6 cellular contexts compared by ENCODE assay signal in the genomic region with DNA sequence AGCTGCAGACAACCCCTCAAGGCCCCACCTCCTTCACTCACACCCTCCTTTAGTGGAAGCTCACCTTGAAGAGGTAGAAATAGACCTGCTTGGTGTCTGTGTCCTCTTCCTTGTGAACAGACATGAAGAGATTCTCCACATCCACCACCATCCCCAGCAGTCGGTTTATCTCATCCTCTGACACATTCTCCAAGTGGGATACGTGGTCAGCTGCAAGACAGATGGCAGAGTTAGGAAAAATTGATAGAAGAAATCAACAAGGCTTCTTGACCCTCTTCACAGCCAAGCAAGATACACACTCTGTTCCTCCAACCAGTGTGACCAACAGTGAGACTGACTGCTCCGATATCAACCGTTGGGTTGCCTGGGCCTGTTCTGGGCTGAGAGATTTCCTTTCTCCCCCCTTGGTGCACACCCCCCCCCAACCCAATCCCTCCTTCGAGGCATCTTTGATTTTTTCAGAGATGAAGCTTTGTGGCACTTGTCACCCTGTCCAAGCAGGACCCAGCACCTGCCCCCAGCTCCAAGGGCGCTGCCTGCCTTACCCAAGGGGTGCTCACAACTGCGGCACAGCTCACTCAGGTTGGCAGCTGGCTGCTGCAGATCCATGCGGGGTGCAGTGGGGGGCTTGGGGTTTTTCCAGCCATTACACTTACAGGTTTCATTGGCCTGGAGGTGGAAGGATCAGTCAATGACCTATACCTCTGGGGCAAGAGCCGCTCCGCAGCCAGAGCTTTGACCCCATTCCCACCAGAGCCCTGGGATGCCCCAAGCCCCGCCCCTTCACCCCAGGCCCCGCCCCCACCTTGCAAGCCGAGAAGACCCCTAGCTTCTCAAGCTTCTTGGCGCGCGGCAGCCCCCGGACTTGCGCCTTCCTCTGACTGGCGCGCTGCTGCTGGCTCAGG. TPM values are rescaled to one million over a fixed set of nuclear protein-coding genes. Genes with fewer than 3 reads are reported as not detected.
DNase-seq lines count a peak whose midpoint lies in the region; ATAC-seq and TF ChIP-seq lines count a peak whose summit lies in the region.

No MANE protein-coding gene starts in this region.

- H3K9me2 ChIP-seq in OCI-LY7 (ENCODE audit: insufficient read depth, low read length) = no peaks in the 10 kb centered on the region
- no peaks in the 10 kb centered on the region for H3K9me2 ChIP-seq in PC-3 (replicated peaks; ENCODE audit: low read length)

- H2AFZ ChIP-seq in OCI-LY7 (ENCODE audit: low read length) (0 out of 2 replicates have a peak overlapping the region, but pooled peaks have one; percentile 34), PC-3 (ENCODE audit: low read length) (no peak overlapping the region)

- no peak overlapping the region for H3K9ac ChIP-seq in PC-3 (ENCODE audit: low read length)

- H3K27me3 ChIP-seq in suprapubic skin (no peaks in the 10 kb centered on the region), PC-3 (ENCODE audit: low read length) (no peaks in the 10 kb centered on the region)

- no peak for TF ChIP-seq CTCF in OCI-LY7 (conservative IDR thresholded peaks at IDR 0.05; ENCODE audit: low read length)
- no peak for TF ChIP-seq CTCF in suprapubic skin (IDR thresholded peaks at IDR 0.05)
- no peak for TF ChIP-seq CTCF in PC-3 (conservative IDR thresholded peaks at IDR 0.05; ENCODE audit: low read depth, low read length)

- CTCF ChIA-PET in OCI-LY7 (lab: Charles Lee; ENCODE audit: unreplicated experiment) (interaction anchor here (0.6 to 2.1 kb wide), 6 partner anchors 9 to 105 kb away, joined by 3 to 12 read pairs (median 4); partner anchors contain the start of gene NKIRAS2), PC-3 (lab: Charles Lee) (no interaction called here)

- ATAC-seq in Right ventricle myocardium superior (ENCODE audit: poor library complexity) (peak; percentile 32), PC-3 (no peak)

- no peak for TF ChIP-seq EP300 in suprapubic skin (IDR thresholded peaks at IDR 0.05)

- DNase-seq in EH (ENCODE audit: low read depth) (peak; percentile 13), OCI-LY7 (ENCODE audit: low spot score) (peak; percentile 48), Right ventricle myocardium superior (no peak), suprapubic skin (ENCODE audit: low spot score in 2 of 2) (no peak), PC-3 (no peak), NAMALWA (ENCODE audit: low spot score) (no peak)

- H3K4me2 ChIP-seq in OCI-LY7 (ENCODE audit: low read length) (peak overlapping the region; percentile 86), PC-3 (ENCODE audit: low read length) (no peak overlapping the region)

- H3K4me3 ChIP-seq in OCI-LY7 (ENCODE audit: low read depth, low read length, poor library complexity, severe bottlenecking) = peak overlapping the region; percentile 77
- peak overlapping the region; percentile 77 for H3K4me3 ChIP-seq in suprapubic skin
- no peak overlapping the region for H3K4me3 ChIP-seq in PC-3 (ENCODE audit: low read length)

- H3K27ac ChIP-seq in OCI-LY7 (ENCODE audit: low read depth, low read length, poor library complexity, severe bottlenecking) (peak overlapping the region; percentile 46), suprapubic skin (no peak overlapping the region), PC-3 (ENCODE audit: low read length) (no peak overlapping the region)

- 29% methylated on average over 10 of the region's 20 CpGs for WGBS in suprapubic skin

- POLR2A ChIA-PET in OCI-LY7 (lab: Charles Lee) = interaction anchor here (0.6 to 1.9 kb wide), 13 partner anchors 9 to 161 kb away, joined by 3 to 12 read pairs (median 4); partner anchors contain the start of gene NKIRAS2
- POLR2A ChIA-PET in PC-3 (lab: Charles Lee; ENCODE audit: unreplicated experiment) = no interaction called here

- intact Hi-C loops in OCI-LY7 (cut with micrococcal nuclease; ENCODE audit: unreplicated experiment) (no loop called here), Right ventricle myocardium superior (cut with DNase I) (no loop called here), PC-3 (cut with micrococcal nuclease) (no loop called here)

- H4K20me1 ChIP-seq in OCI-LY7 (ENCODE audit: insufficient read depth, low read length) = no peaks in the 10 kb centered on the region
- H4K20me1 ChIP-seq in PC-3 (ENCODE audit: low read length) = no peaks in the 10 kb centered on the region

- no TSS peak for BruUV-seq in OCI-LY7 (replicated peaks; lab: Mats Ljungman, UMichigan)
- no TSS peak for BruUV-seq in PC-3 (replicated peaks; lab: Mats Ljungman, UMichigan)

- H3K79me2 ChIP-seq in OCI-LY7 (ENCODE audit: insufficient read depth, low read depth, low read length) (peaks cover 3% of the 10 kb centered on the region; the same call in 1 of the 2 replicates), PC-3 (ENCODE audit: low read length) (no peaks in the 10 kb centered on the region)

- H3K4me1 ChIP-seq in OCI-LY7 (ENCODE audit: insufficient read depth, low read length, poor library complexity, severe bottlenecking) = peaks cover 50% of the 10 kb centered on the region
- H3K4me1 ChIP-seq in suprapubic skin = peaks cover 45% of the 10 kb centered on the region
- H3K4me1 ChIP-seq in PC-3 (ENCODE audit: insufficient read depth, low read length) = no peaks in the 10 kb centered on the region

- no peaks in the 10 kb centered on the region for H3F3A ChIP-seq in PC-3 (ENCODE audit: low read length, unreplicated experiment)

- H3K36me3 ChIP-seq in OCI-LY7 (ENCODE audit: insufficient read depth, low read length) (peaks cover 42% of the 10 kb centered on the region), suprapubic skin (peaks cover 14% of the 10 kb centered on the region), PC-3 (ENCODE audit: low read depth, low read length) (no peaks in the 10 kb centered on the region)

- H3K9me3 ChIP-seq in OCI-LY7 (ENCODE audit: low read length) = no peaks in the 10 kb centered on the region
- H3K9me3 ChIP-seq in suprapubic skin = no peaks in the 10 kb centered on the region
- no peaks in the 10 kb centered on the region for H3K9me3 ChIP-seq in PC-3 (ENCODE audit: low read length)

- no peak for TF ChIP-seq POLR2A in suprapubic skin (IDR thresholded peaks at IDR 0.05)

RNA-seq across cellular contexts. Expression of gene KAT2A, which starts 0.8 kb away (rescaled TPM):
- 56.1 and 73.0 TPM in 2 replicates for total RNA-seq in OCI-LY7 (2014; rRNA removed; shearing (Covaris generic))
- total RNA-seq in OCI-LY7 (2022) = 89.8 and 95.2 TPM in 2 replicates
- total RNA-seq in Right ventricle myocardium superior = 22.6 TPM
- total RNA-seq in suprapubic skin = 100 to 1,000 TPM in 1 of 4 donors, 10 to 100 TPM in 3; 36.3 to 107 (median 57.1) TPM
- not detected in 2 replicates for total RNA-seq in PC-3 (2014; rRNA removed)

RNA-seq across cellular contexts. Expression of gene HSPB9, which starts 2.2 kb away (rescaled TPM):
- total RNA-seq in OCI-LY7 (2014; rRNA removed; shearing (Covaris generic)) = 0.16 TPM in 1 of 2 replicates, not detected in the other
- total RNA-seq in OCI-LY7 (2022) (not detected in 2 replicates), Right ventricle myocardium superior (0.11 TPM), suprapubic skin (under 1 TPM in 2 of 4 donors, not detected in 2; 0.31 to 0.48 TPM), PC-3 (2014; rRNA removed) (not detected in 2 replicates)

RNA-seq across cellular contexts. Expression of gene DHX58, which starts 7.9 kb away (rescaled TPM):
- 7.7 and 10.3 TPM in 2 replicates for total RNA-seq in OCI-LY7 (2014; rRNA removed; shearing (Covaris generic))
- total RNA-seq in OCI-LY7 (2022) = 19.4 and 23.7 TPM in 2 replicates
- 2.5 TPM for total RNA-seq in Right ventricle myocardium superior
- total RNA-seq in suprapubic skin = 10 to 100 TPM in 3 of 4 donors, 1 to 10 TPM in 1; 8.2 to 14.2 (median 11.9) TPM
- not detected in 2 replicates for total RNA-seq in PC-3 (2014; rRNA removed)

RNA-seq across cellular contexts. Expression of gene ZNF385C, which starts 22.1 kb away (rescaled TPM):
- total RNA-seq in OCI-LY7 (2014; rRNA removed; shearing (Covaris generic)) = 0.21 and 0.85 TPM in 2 replicates
- total RNA-seq in OCI-LY7 (2022) (0.26 and 0.67 TPM in 2 replicates), Right ventricle myocardium superior (0.16 TPM), suprapubic skin (1 to 10 TPM in 1 of 4 donors, under 1 TPM in 3; 0.47 to 1.9 (median 0.68) TPM), PC-3 (2014; rRNA removed) (0.04 and 0.17 TPM in 2 replicates)

RNA-seq across cellular contexts. Expression of gene RAB5C, which starts 34.4 kb away (rescaled TPM):
- 37.3 and 50.1 TPM in 2 replicates for total RNA-seq in OCI-LY7 (2014; rRNA removed; shearing (Covaris generic))
- total RNA-seq in OCI-LY7 (2022) = 60.6 and 61.2 TPM in 2 replicates
- 38.6 TPM for total RNA-seq in Right ventricle myocardium superior
- total RNA-seq in suprapubic skin = 100 to 1,000 TPM in 1 of 4 donors, 10 to 100 TPM in 3; 94.4 to 105 (median 96.8) TPM
- not detected in 2 replicates for total RNA-seq in PC-3 (2014; rRNA removed)

Comparison
In these comparisons a context has a peak if more than half of its experiments do, and no peak if none do; other contexts are left out.
1. DNase-seq: peak in EH (single experiment) and OCI-LY7 (single experiment); none in Right ventricle myocardium superior (single experiment), suprapubic skin (0 of 2), PC-3 (single experiment) and NAMALWA (single experiment).
2. RNA of gene KAT2A, which starts 0.8 kb away (total RNA-seq): 56.1 to 95.2 TPM in OCI-LY7, 36.3 to 107 TPM in suprapubic skin and 22.6 TPM in Right ventricle myocardium superior (single experiment); not detected in PC-3; every median in the first group is over 10 times any median in the second.